8 cellular contexts compared by ENCODE assay signal in the genomic region with DNA sequence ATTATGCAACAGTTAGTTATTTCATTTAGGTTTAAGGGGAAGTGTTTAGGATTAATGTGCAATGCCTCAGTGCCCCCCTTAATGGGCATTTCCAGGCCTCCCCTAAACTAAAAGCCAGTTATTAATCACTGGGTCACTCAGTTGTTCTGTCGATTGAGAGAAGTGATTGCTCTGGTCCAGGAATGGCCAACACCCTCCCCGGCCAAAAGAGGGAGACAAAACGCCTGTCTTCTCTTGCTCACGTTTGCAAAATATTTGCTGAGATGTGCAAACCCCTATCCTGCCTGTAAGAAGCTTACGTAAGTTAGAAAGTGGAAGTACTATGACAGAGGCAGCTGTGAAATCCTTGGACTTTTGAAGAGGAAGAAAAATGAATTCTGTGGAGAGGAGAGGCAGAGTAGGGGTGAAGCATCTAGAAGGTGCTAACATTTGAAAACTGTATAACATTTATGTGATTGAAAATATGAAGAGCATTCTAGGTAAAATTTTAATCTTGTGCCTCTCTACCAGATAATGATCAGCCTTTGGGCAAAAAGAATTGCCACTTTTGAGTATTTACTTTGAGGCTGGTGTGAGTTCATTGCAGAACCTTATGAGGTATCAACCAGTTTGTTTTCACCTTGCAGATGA. TPM values are rescaled to one million over a fixed set of nuclear protein-coding genes. Genes with fewer than 3 reads are reported as not detected.
DNase-seq lines count a peak whose midpoint lies in the region; ATAC-seq and TF ChIP-seq lines count a peak whose summit lies in the region.

No MANE protein-coding gene starts in this region.

- H3K36me3 ChIP-seq in Caco-2 (ENCODE audit: control insufficient read depth, insufficient read depth, low read length): no peaks in the 10 kb centered on the region
- H3K36me3 ChIP-seq in heart right ventricle: no peaks in the 10 kb centered on the region
- no peaks in the 10 kb centered on the region for H3K36me3 ChIP-seq in uterus

- H3K27ac ChIP-seq in RWPE1 (no peak overlapping the region), heart right ventricle (no peak overlapping the region), uterus (no peak overlapping the region)

- peak; percentile 73 to 89 for TF ChIP-seq CTCF in Caco-2 (IDR thresholded peaks at IDR 0.05; ENCODE audit: insufficient read depth in 1 of 2, low read depth in 1 of 2, low read length in 1 of 2, severe bottlenecking in 1 of 2, unreplicated experiment in 1 of 2)
- no peak; the same call in 1 of the 2 replicates for TF ChIP-seq CTCF in RWPE1 (conservative IDR thresholded peaks at IDR 0.05; ENCODE audit: low read depth)
- TF ChIP-seq CTCF in heart right ventricle (IDR thresholded peaks at IDR 0.05): peak in 7 of 9 donors; percentile 16 to 50 (median 43)
- TF ChIP-seq CTCF in uterus (IDR thresholded peaks at IDR 0.05): no peak

- H3K4me3 ChIP-seq in Caco-2 (ENCODE audit: low read depth, low read length) (no peak overlapping the region), heart right ventricle (no peak overlapping the region), uterus (no peak overlapping the region)

- POLR2A ChIA-PET in Caco-2 (lab: Charles Lee): no interaction called here
- POLR2A ChIA-PET in RWPE1 (lab: Yijun Ruan, JAX; ENCODE audit: low non-redundant PET): no interaction called here

- no peak for TF ChIP-seq POLR2A in uterus (IDR thresholded peaks at IDR 0.05)

- peak in 2 of 8 donors; percentile 12 to 68 for ATAC-seq in heart right ventricle
- ATAC-seq in HG03460 (IDR thresholded peaks at IDR 0.05; ENCODE audit: unreplicated experiment): no peak

- H3K36me3 Mint-ChIP-seq in Caco-2 (ENCODE audit: insufficient read depth, unreplicated experiment): no peaks in the 10 kb centered on the region

- H3K4me3 Mint-ChIP-seq in Caco-2 (ENCODE audit: unreplicated experiment): no peak overlapping the region

- no peaks in the 10 kb centered on the region for H3K4me1 Mint-ChIP-seq in Caco-2 (ENCODE audit: low read depth, unreplicated experiment)

- H3K27me3 ChIP-seq in Caco-2 (replicated peaks; ENCODE audit: control insufficient read depth, insufficient read depth, low read length) (no peaks in the 10 kb centered on the region), heart right ventricle (peaks cover 0 to 10% (median 0%) of the 10 kb centered on the region in 7 donors), uterus (no peaks in the 10 kb centered on the region)

- H3K4me1 ChIP-seq in Caco-2: no peaks in the 10 kb centered on the region
- no peaks in the 10 kb centered on the region for H3K4me1 ChIP-seq in heart right ventricle
- no peaks in the 10 kb centered on the region for H3K4me1 ChIP-seq in uterus

- no TSS peak for BruUV-seq in Caco-2 (replicated peaks; lab: Mats Ljungman, UMichigan)

- H3K9me3 Mint-ChIP-seq in Caco-2 (ENCODE audit: unreplicated experiment): no peaks in the 10 kb centered on the region

- H3K27me3 Mint-ChIP-seq in Caco-2 (ENCODE audit: insufficient read depth, unreplicated experiment): peaks cover 6% of the 10 kb centered on the region

- no peak overlapping the region for H3K27ac Mint-ChIP-seq in Caco-2 (ENCODE audit: unreplicated experiment)

- peak; percentile 62 to 74 for DNase-seq in Caco-2
- DNase-seq in HCEC 1CT: peak; percentile 22
- peak; percentile 10 for DNase-seq in RWPE1 (ENCODE audit: low spot score)
- peak in 1 of 2 donors; percentile 24 for DNase-seq in heart right ventricle
- no peak for DNase-seq in uterus
- no peak for DNase-seq in NCI-H774 (lab: John Stamatoyannopoulos, UW)
- DNase-seq in Kasumi-1 (lab: John Stamatoyannopoulos, UW): no peak

- no peaks in the 10 kb centered on the region for H3K9me3 ChIP-seq in Caco-2
- H3K9me3 ChIP-seq in heart right ventricle: no peaks in the 10 kb centered on the region
- no peaks in the 10 kb centered on the region for H3K9me3 ChIP-seq in uterus

- intact Hi-C loops in Caco-2 (cut with micrococcal nuclease; ENCODE audit: unreplicated experiment): loop anchor here (1.0 to 5.0 kb wide), 4 partner anchors 103 to 344 kb away; no protein-coding TSS in a partner anchor
- intact Hi-C loops in heart right ventricle (cut with DNase I): loop anchor here in 3 of 10 donors (5.0 kb wide), 2 partner anchors 94 to 104 kb away; no protein-coding TSS in a partner anchor
- intact Hi-C loops in uterus (cut with DNase I; ENCODE audit: low total_unique reads): no loop called here

- 46 to 51% methylated on average over 5 of the region's 5 CpGs for WGBS in heart right ventricle, 2 donors

- CTCF ChIA-PET in Caco-2 (lab: Charles Lee) (interaction anchor here (0.5 to 0.6 kb wide), 3 partner anchors 213 to 267 kb away, joined by 3 to 4 read pairs (median 3); no protein-coding TSS in a partner anchor), RWPE1 (lab: Yijun Ruan, JAX) (interaction anchor here (0.6 to 0.9 kb wide), 5 partner anchors 106 to 676 kb away, joined by 3 read pairs; no protein-coding TSS in a partner anchor)

RNA-seq across cellular contexts. Expression of a gene that starts 37.7 kb away (rescaled TPM):
- total RNA-seq in Caco-2 (2022): 0.73 and 1.1 TPM in 2 replicates
- total RNA-seq in heart right ventricle: 1 to 10 TPM in 8 of 10 donors, under 1 TPM in 2; 0.69 to 3.0 (median 1.3) TPM
- polyA plus RNA-seq in heart right ventricle: 1 to 10 TPM in 1 of 2 donors, under 1 TPM in 1; 0.43 to 2.6 TPM
- total RNA-seq in uterus: 1 to 10 TPM in 2 of 4 donors, not detected in 2; 1.4 to 5.7 TPM

Comparison
In these comparisons a context has a peak if more than half of its experiments do, and no peak if none do; other contexts are left out.
1. DNase-seq: peak in Caco-2 (2 of 2), HCEC 1CT (single experiment) and RWPE1 (single experiment); none in uterus (0 of 2), NCI-H774 (single experiment) and Kasumi-1 (0 of 2).
2. CTCF ChIP-seq: peak in Caco-2 (2 of 2) and heart right ventricle (7 of 9); none in RWPE1 (single experiment) and uterus (0 of 4).